Comparison of ENCODE assay signal across 2 cellular contexts in the genomic region with DNA sequence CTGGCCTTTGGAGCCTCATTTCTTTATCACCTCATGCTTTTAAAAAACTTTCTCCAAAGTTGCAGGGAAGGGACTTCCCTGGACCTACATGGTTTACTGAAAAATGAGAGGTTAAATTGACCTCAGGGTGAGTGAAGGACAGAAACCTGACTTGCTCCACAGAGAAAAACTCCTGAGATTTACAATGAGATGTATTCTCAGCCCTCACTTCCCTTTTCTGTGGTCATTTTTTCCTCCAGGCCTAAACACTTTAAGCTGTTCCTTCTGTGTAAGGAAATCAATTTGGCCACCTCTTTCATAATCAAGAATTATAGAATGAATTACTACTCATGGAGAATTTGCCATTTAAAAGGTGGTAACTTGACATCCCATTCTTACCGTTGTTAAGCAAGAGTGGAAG.
TF ChIP-seq lines count a peak whose summit lies in the region.

No MANE protein-coding gene starts in this region.

TF ChIP-seq in HepG2, 621 proteins besides CTCF, POLR2A, EP300 and RAD21 (continued from another document and continues in another):
- TF ChIP-seq ZNF687 (CRISPR knock-in tag; IDR thresholded peaks at IDR 0.05) (no peak), AFF4 (CRISPR knock-in tag; IDR thresholded peaks at IDR 0.05) (no peak), ZNF430 (CRISPR knock-in tag; IDR thresholded peaks at IDR 0.05) (no peak), ZSCAN21 (CRISPR knock-in tag; IDR thresholded peaks at IDR 0.05; ENCODE audit: borderline replicate concordance) (no peak), SKIL (CRISPR knock-in tag; IDR thresholded peaks at IDR 0.05; ENCODE audit: borderline replicate concordance) (no peak), SYNCRIP (IDR thresholded peaks at IDR 0.05; ENCODE audit: insufficient read depth, low read depth, low read length) (no peak), SRSF1 (optimal IDR thresholded peaks at IDR 0.05; ENCODE audit: low read depth, low read length) (no peak)
- TF ChIP-seq, protein P1, sequence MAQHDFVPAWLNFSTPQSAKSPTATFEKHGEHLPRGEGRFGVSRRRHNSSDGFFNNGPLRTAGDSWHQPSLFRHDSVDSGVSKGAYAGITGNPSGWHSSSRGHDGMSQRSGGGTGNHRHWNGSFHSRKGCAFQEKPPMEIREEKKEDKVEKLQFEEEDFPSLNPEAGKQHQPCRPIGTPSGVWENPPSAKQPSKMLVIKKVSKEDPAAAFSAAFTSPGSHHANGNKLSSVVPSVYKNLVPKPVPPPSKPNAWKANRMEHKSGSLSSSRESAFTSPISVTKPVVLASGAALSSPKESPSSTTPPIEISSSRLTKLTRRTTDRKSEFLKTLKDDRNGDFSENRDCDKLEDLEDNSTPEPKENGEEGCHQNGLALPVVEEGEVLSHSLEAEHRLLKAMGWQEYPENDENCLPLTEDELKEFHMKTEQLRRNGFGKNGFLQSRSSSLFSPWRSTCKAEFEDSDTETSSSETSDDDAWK (CRISPR knock-in tag; IDR thresholded peaks at IDR 0.05) = no peak
- TF ChIP-seq, protein P2, sequence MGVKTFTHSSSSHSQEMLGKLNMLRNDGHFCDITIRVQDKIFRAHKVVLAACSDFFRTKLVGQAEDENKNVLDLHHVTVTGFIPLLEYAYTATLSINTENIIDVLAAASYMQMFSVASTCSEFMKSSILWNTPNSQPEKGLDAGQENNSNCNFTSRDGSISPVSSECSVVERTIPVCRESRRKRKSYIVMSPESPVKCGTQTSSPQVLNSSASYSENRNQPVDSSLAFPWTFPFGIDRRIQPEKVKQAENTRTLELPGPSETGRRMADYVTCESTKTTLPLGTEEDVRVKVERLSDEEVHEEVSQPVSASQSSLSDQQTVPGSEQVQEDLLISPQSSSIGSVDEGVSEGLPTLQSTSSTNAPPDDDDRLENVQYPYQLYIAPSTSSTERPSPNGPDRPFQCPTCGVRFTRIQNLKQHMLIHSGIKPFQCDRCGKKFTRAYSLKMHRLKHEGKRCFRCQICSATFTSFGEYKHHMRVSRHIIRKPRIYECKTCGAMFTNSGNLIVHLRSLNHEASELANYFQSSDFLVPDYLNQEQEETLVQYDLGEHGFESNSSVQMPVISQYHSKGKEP (CRISPR knock-in tag; IDR thresholded peaks at IDR 0.05) = no peak

TF ChIP-seq in GM12878, 131 proteins besides CTCF, POLR2A, EP300 and RAD21 (continued from another document):
- TF ChIP-seq, protein P3, sequence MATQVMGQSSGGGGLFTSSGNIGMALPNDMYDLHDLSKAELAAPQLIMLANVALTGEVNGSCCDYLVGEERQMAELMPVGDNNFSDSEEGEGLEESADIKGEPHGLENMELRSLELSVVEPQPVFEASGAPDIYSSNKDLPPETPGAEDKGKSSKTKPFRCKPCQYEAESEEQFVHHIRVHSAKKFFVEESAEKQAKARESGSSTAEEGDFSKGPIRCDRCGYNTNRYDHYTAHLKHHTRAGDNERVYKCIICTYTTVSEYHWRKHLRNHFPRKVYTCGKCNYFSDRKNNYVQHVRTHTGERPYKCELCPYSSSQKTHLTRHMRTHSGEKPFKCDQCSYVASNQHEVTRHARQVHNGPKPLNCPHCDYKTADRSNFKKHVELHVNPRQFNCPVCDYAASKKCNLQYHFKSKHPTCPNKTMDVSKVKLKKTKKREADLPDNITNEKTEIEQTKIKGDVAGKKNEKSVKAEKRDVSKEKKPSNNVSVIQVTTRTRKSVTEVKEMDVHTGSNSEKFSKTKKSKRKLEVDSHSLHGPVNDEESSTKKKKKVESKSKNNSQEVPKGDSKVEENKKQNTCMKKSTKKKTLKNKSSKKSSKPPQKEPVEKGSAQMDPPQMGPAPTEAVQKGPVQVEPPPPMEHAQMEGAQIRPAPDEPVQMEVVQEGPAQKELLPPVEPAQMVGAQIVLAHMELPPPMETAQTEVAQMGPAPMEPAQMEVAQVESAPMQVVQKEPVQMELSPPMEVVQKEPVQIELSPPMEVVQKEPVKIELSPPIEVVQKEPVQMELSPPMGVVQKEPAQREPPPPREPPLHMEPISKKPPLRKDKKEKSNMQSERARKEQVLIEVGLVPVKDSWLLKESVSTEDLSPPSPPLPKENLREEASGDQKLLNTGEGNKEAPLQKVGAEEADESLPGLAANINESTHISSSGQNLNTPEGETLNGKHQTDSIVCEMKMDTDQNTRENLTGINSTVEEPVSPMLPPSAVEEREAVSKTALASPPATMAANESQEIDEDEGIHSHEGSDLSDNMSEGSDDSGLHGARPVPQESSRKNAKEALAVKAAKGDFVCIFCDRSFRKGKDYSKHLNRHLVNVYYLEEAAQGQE (IDR thresholded peaks at IDR 0.05; ENCODE audit: low read depth, low read length) = no peak
